In the genomic region with DNA sequence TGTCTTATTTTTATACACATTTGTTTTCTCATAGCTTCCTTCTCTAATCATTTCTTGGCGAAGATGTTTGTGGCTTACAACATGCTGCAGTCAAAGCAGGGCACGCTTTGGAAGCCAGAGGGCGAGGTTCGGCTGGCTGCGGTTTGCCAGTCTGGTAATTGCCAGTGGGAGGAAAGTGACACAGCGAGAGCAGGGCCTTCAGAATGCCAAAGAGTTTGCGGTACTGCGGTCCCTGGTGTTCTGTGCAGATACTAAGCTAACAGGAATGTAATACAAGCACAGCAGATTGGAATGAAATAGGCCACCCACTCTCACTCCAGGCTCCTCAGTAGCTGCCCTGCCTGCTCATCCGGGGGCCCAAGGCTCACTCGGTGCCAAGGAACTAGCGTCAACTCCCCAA, we compare ENCODE assay signal across 8 cellular contexts. TPM values are rescaled to one million over a fixed set of nuclear protein-coding genes. Genes with fewer than 3 reads are reported as not detected.
DNase-seq lines count a peak whose midpoint lies in the region; ATAC-seq lines count a peak whose summit lies in the region.

No MANE protein-coding gene starts in this region.

- H3K9me2 ChIP-seq in Karpas-422 (replicated peaks; ENCODE audit: insufficient read depth, low read length) = no peaks in the 10 kb centered on the region

- no peak overlapping the region for H2AFZ ChIP-seq in Karpas-422 (ENCODE audit: low read length)

- no peak overlapping the region for H3K9ac ChIP-seq in Karpas-422 (ENCODE audit: low read length)

- no peaks in the 10 kb centered on the region for H3K9me3 ChIP-seq in Karpas-422 (ENCODE audit: low read length)

- DNase-seq in HT-29 (ENCODE audit: low spot score) = peak; percentile 16
- DNase-seq in amniotic stem cell (lab: John Stamatoyannopoulos, UW) = peak; percentile 90
- DNase-seq in iPS-NIHi11 (ENCODE audit: low spot score) = peak; percentile 19
- DNase-seq in stromal cell of bone marrow (ENCODE audit: low read depth) = peak; percentile 97
- no peak for DNase-seq in Karpas-422
- no peak for DNase-seq in D341Med (ENCODE audit: low spot score)
- no peak for DNase-seq in NCI-H345 (lab: John Stamatoyannopoulos, UW)

- ATAC-seq in GM18511 (IDR thresholded peaks at IDR 0.05; ENCODE audit: unreplicated experiment) = no peak

- H3K79me2 ChIP-seq in Karpas-422 (ENCODE audit: low read length) = no peaks in the 10 kb centered on the region

- H3K27me3 ChIP-seq in Karpas-422 (ENCODE audit: low read length) = no peaks in the 10 kb centered on the region

- no peak overlapping the region for H3K4me3 ChIP-seq in Karpas-422 (ENCODE audit: low read length)

- no peaks in the 10 kb centered on the region for H3K36me3 ChIP-seq in Karpas-422 (ENCODE audit: insufficient read depth, low read length)

- no peaks in the 10 kb centered on the region for H4K20me1 ChIP-seq in Karpas-422 (ENCODE audit: insufficient read depth, low read depth, low read length)

- H3K4me2 ChIP-seq in Karpas-422 (ENCODE audit: low read depth, low read length, poor library complexity, severe bottlenecking) = no peak overlapping the region

- H3K27ac ChIP-seq in Karpas-422 (ENCODE audit: low read length) = no peak overlapping the region

- H3K4me1 ChIP-seq in Karpas-422 (ENCODE audit: low read length) = no peaks in the 10 kb centered on the region

RNA-seq across cellular contexts. Expression of gene TGM3, which starts 58.7 kb away (rescaled TPM):
- not detected in 2 replicates for total RNA-seq in HT-29 (2014; rRNA removed; shearing (Covaris generic))
- not detected in 2 replicates for total RNA-seq in Karpas-422 (2014; rRNA removed; shearing (Covaris generic); ENCODE audit: low replicate concordance)

Comparison
In these comparisons a context has a peak if more than half of its experiments do, and no peak if none do; other contexts are left out.
1. DNase-seq: peak in HT-29 (single experiment), amniotic stem cell (single experiment), iPS-NIHi11 (single experiment) and stromal cell of bone marrow (single experiment); none in Karpas-422 (single experiment), D341Med (single experiment) and NCI-H345 (single experiment).